8 cellular contexts compared by ENCODE assay signal in the genomic region with DNA sequence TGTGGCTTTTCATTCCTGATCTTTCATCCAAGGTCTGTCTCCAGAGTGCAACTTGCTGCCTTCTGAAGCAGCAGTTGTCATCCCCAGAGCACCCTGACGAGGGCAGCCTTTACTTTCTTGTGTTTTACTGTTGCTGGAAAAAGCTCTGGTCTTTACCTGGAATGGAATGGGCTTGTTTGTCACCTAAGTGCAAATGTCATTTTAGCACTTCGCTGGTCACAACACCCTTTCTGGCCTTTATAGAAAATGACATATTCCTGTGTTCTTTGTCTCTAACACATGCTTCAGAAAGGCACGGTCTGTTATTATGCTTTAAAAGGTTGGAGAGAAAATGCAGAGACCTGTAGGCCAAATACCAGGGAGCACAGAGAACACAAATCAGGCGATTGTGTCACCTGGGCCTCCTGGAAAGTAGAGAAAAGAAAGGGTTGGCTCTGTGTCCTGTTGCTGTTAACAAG.
DNase-seq lines count a peak whose midpoint lies in the region; ATAC-seq and TF ChIP-seq lines count a peak whose summit lies in the region.

No MANE protein-coding gene starts in this region.

- ATAC-seq in GM19452 (IDR thresholded peaks at IDR 0.05; ENCODE audit: unreplicated experiment) (no peak), GM21825 (IDR thresholded peaks at IDR 0.05; ENCODE audit: unreplicated experiment) (no peak)
- ATAC-seq in effector memory CD8-positive, alpha-beta T cell (replicated peaks) = no peak

- H3K36me3 Mint-ChIP-seq in effector memory CD8-positive, alpha-beta T cell (ENCODE audit: insufficient read depth) = no peaks in the 10 kb centered on the region

- peaks cover 6 to 17% (median 13%) of the 10 kb centered on the region in 4 donors for H3K4me1 ChIP-seq in liver (ENCODE audit: control insufficient read depth in 4 of 4, insufficient read depth in 4 of 4, low read length in 3 of 4)

- H3K9ac ChIP-seq in liver (ENCODE audit: low read depth in 1 of 2, low read length in 2 of 2) = no peak overlapping the region

- H3K4me3 ChIP-seq in H7 (ENCODE audit: insufficient read depth, low read depth, low read length) (no peak overlapping the region), liver (ENCODE audit: low read depth in 1 of 3, low read length in 3 of 3) (no peak overlapping the region)

- H3K27me3 Mint-ChIP-seq in effector memory CD8-positive, alpha-beta T cell = no peaks in the 10 kb centered on the region

- DNase-seq in DMS53 (lab: John Stamatoyannopoulos, UW) (peak; percentile 76), H7 (peak; percentile 57), NCI-H510A (lab: John Stamatoyannopoulos, UW) (peak; percentile 8), cerebellum (ENCODE audit: low spot score) (peak; percentile 27)
- DNase-seq in effector memory CD8-positive, alpha-beta T cell = no peak

- H3K4me1 Mint-ChIP-seq in effector memory CD8-positive, alpha-beta T cell (ENCODE audit: low read depth in 2 of 2) = no peaks in the 10 kb centered on the region

- peak; percentile 88 to 95 for TF ChIP-seq RAD21 in liver (IDR thresholded peaks at IDR 0.05)

- WGBS in liver = 14% methylated on average over 4 of the region's 4 CpGs

- H3K27ac ChIP-seq in liver (ENCODE audit: low read depth in 1 of 2, low read length in 2 of 2) = no peak overlapping the region

- H3K4me3 Mint-ChIP-seq in effector memory CD8-positive, alpha-beta T cell = no peak overlapping the region

- H3K9me3 Mint-ChIP-seq in effector memory CD8-positive, alpha-beta T cell = peaks cover 0 to 6% of the 10 kb centered on the region in 2 donors

- TF ChIP-seq CTCF in liver (IDR thresholded peaks at IDR 0.05; ENCODE audit: low read depth, low read length, missing input control) = peak; percentile 80

- no peaks in the 10 kb centered on the region for H3K36me3 ChIP-seq in H7 (replicated peaks; ENCODE audit: control insufficient read depth, insufficient read depth, low read length)
- H3K36me3 ChIP-seq in liver (ENCODE audit: control insufficient read depth in 4 of 4, insufficient read depth in 3 of 4, low read depth in 1 of 4, low read length in 3 of 4) = no peaks in the 10 kb centered on the region

- no peaks in the 10 kb centered on the region for H3K9me3 ChIP-seq in liver (ENCODE audit: control insufficient read depth in 4 of 4, low read length in 3 of 4)

- H3K27me3 ChIP-seq in H7 (ENCODE audit: control insufficient read depth, insufficient read depth, low read length) (no peaks in the 10 kb centered on the region), liver (ENCODE audit: control insufficient read depth in 4 of 4, insufficient read depth in 4 of 4, low read length in 3 of 4) (peaks cover 0 to 5% (median 1%) of the 10 kb centered on the region in 4 donors)

- H3K27ac Mint-ChIP-seq in effector memory CD8-positive, alpha-beta T cell = no peak overlapping the region

TF ChIP-seq in liver, 16 proteins besides CTCF, POLR2A, EP300 and RAD21:
- TF ChIP-seq HNF4A (conservative IDR thresholded peaks at IDR 0.05) = no peak
- TF ChIP-seq HNF4G (IDR thresholded peaks at IDR 0.05) = no peak
- no peak for TF ChIP-seq GABPA (IDR thresholded peaks at IDR 0.05 in 1 of 2, conservative IDR thresholded peaks at IDR 0.05 in 1 of 2)
- TF ChIP-seq FOXA1 (IDR thresholded peaks at IDR 0.05) = no peak
- TF ChIP-seq NR2F2 (IDR thresholded peaks at IDR 0.05) = no peak
- TF ChIP-seq JUND (IDR thresholded peaks at IDR 0.05) = no peak
- TF ChIP-seq SP1 (IDR thresholded peaks at IDR 0.05) = no peak
- TF ChIP-seq EGR1 (IDR thresholded peaks at IDR 0.05; ENCODE audit: low read depth in 2 of 2) = no peak
- no peak for TF ChIP-seq YY1 (IDR thresholded peaks at IDR 0.05)
- no peak for TF ChIP-seq FOXA2 (IDR thresholded peaks at IDR 0.05)
- TF ChIP-seq MAX (IDR thresholded peaks at IDR 0.05) = no peak
- no peak for TF ChIP-seq TAF1 (conservative IDR thresholded peaks at IDR 0.05)
- TF ChIP-seq REST (IDR thresholded peaks at IDR 0.05) = no peak

Comparison
In these comparisons a context has a peak if more than half of its experiments do, and no peak if none do; other contexts are left out.
1. DNase-seq: peak in DMS53 (single experiment), H7 (single experiment), NCI-H510A (single experiment) and cerebellum (single experiment); none in effector memory CD8-positive, alpha-beta T cell (0 of 3).